9 cellular contexts compared by ENCODE assay signal in the genomic region with DNA sequence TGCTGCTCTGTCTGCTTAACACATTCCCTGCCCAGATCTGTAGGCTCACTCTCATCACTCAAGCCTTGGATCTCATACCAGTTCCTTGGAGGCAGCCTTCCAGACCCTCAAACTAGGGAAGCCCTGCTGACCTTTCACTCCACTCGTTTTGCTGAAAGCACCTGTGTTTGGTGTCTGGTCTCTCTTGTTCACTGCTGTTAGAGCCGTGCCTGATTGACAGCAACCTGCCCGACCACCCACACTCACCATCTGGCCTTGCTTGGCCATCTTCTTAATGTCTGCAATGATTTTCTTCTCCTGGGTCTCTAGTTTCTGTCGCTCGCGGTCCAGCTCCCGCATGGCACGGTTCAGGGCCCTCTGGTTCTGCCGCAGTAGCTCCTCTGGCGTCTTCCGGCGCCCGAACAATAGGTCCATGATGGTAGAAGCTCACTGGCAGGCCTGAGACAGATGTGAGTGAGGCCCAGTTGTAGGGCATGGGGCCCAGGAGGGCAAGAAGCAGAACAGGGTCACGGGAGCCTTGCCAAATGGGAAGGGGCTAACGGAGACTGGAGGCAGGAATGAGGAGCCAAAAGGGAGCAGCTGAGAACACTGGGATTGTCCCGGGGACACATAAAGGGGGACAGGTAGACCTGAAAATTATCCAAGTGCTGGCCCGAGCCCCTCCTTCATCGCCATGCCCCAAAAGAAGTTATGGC. TPM values are rescaled to one million over a fixed set of nuclear protein-coding genes. Genes with fewer than 3 reads are reported as not detected.
A peak's percentile ranks its signal among the peaks of the same experiment; 100 is the strongest.
DNase-seq lines count a peak whose midpoint lies in the region; ATAC-seq, FAIRE-seq and TF ChIP-seq lines count a peak whose summit lies in the region.
"Had no signal": no experiment of that assay in that cellular context is flagged by ENCODE, and none has a peak within 500 bp of the region (broad histone marks: within the 10 kb centered on the region; RNA-seq: fewer than 3 reads in every experiment).

No MANE protein-coding gene starts in this region.

- peak overlapping the region; percentile 48 to 97 (median 82) for H3K4me3 ChIP-seq in heart left ventricle
- peak overlapping the region; percentile 62 to 97 (median 81) for H3K4me3 ChIP-seq in breast epithelium
- H3K4me3 ChIP-seq in mesodermal cell (ENCODE audit: extremely low read depth, insufficient read depth, low read length, poor library complexity, severe bottlenecking): peak overlapping the region; percentile 62
- H3K4me3 ChIP-seq in vagina: peak overlapping the region; percentile 71 to 73

- H3K36me3 ChIP-seq in heart left ventricle (peaks cover 0 to 68% (median 58%) of the 10 kb centered on the region in 9 donors), breast epithelium (peaks cover 8% of the 10 kb centered on the region), mesodermal cell (ENCODE audit: control insufficient read depth, insufficient read depth, low read length) (peaks cover 66% of the 10 kb centered on the region), vagina (peaks cover 0 to 48% of the 10 kb centered on the region in 2 donors)

- H3K27me3 ChIP-seq in heart left ventricle (no peaks in the 10 kb centered on the region), breast epithelium (no peaks in the 10 kb centered on the region), vagina (no peaks in the 10 kb centered on the region)

- TF ChIP-seq CTCF in heart left ventricle (IDR thresholded peaks at IDR 0.05) (no peak), breast epithelium (IDR thresholded peaks at IDR 0.05) (no peak), vagina (IDR thresholded peaks at IDR 0.05) (no peak)

- H3K4me1 ChIP-seq in heart left ventricle (peaks cover 7 to 45% (median 35%) of the 10 kb centered on the region in 12 donors), breast epithelium (peaks cover 4 to 20% of the 10 kb centered on the region in 2 donors), mesodermal cell (ENCODE audit: control insufficient read depth, insufficient read depth, low read length, poor library complexity, severe bottlenecking) (peaks cover 21% of the 10 kb centered on the region), vagina (peaks cover 44% of the 10 kb centered on the region)

- H3K27ac ChIP-seq in heart left ventricle (peak overlapping the region; percentile 66 to 100 (median 94)), breast epithelium (peak overlapping the region; percentile 99 to 100), mesodermal cell (ENCODE audit: low read depth, low read length, severe bottlenecking) (peak overlapping the region; percentile 92), vagina (peak overlapping the region; percentile 96)

- ATAC-seq in heart left ventricle (no peak), Right ventricle myocardium superior (ENCODE audit: poor library complexity) (no peak)

- intact Hi-C loops in heart left ventricle (cut with DNase I) (no loop called here), Right ventricle myocardium superior (cut with DNase I) (no loop called here), breast epithelium (cut with DNase I; ENCODE audit: low total_unique reads) (no loop called here), vagina (cut with DNase I) (no loop called here)

- WGBS in heart left ventricle, 4 donors: 39 to 57% (median 41%) methylated on average over 18 of the region's 18 CpGs
- WGBS in mesodermal cell (ENCODE audit: insufficient coverage in 2 of 2), 2 experiments: 84% methylated on average over 18 of the region's 18 CpGs

- no peak for FAIRE-seq in RCC 7860 (lab: Jason Lieb, UNC)

- DNase-seq in heart left ventricle: peak in 1 of 5 donors; percentile 23
- no peak for DNase-seq in Right ventricle myocardium superior
- no peak for DNase-seq in breast epithelium (ENCODE audit: low spot score in 2 of 2)
- peak in 1 of 2 donors; percentile 88 for DNase-seq in vagina (ENCODE audit: extremely low spot score in 2 of 2)
- no peak for DNase-seq in NCI-H774 (lab: John Stamatoyannopoulos, UW)
- DNase-seq in RCC 7860 (ENCODE audit: low spot score): no peak
- no peak for DNase-seq in DMS 273 treated with DMSO at 0.1 percent for 48 hours (lab: John Stamatoyannopoulos, UW)
- DNase-seq: NCI-H2029 treated with DMSO at 0.1 percent for 48 hours had no signal

- H3K9me3 ChIP-seq in heart left ventricle (no peaks in the 10 kb centered on the region), breast epithelium (no peaks in the 10 kb centered on the region), mesodermal cell (ENCODE audit: control insufficient read depth, low read length) (no peaks in the 10 kb centered on the region), vagina (no peaks in the 10 kb centered on the region)

- TF ChIP-seq POLR2A in heart left ventricle (IDR thresholded peaks at IDR 0.05) (no peak), breast epithelium (IDR thresholded peaks at IDR 0.05) (no peak), vagina (IDR thresholded peaks at IDR 0.05) (no peak)

RNA-seq across cellular contexts. Expression of gene CHMP2A, which starts 1.0 kb away (rescaled TPM):
- total RNA-seq in heart left ventricle (100 to 1,000 TPM; 113 to 155 (median 129) TPM), Right ventricle myocardium superior (115 TPM), breast epithelium (100 to 1,000 TPM in 1 of 3 donors, 10 to 100 TPM in 2; 74.6 to 157 (median 92.8) TPM), vagina (76.4 TPM)
- 100 to 1,000 TPM; 192 to 266 TPM for polyA plus RNA-seq in heart left ventricle
- polyA plus RNA-seq in mesodermal cell (2013, experiment 1 of 2): 110 TPM
- polyA plus RNA-seq in mesodermal cell (2013, experiment 2 of 2): 90.4 TPM

RNA-seq across cellular contexts. Expression of gene UBE2M, which starts 4.5 kb away (rescaled TPM):
- 100 to 1,000 TPM in 6 of 9 donors, 10 to 100 TPM in 3; 35.3 to 139 (median 115) TPM for total RNA-seq in heart left ventricle
- polyA plus RNA-seq in heart left ventricle: 100 to 1,000 TPM in 1 of 2 donors, 10 to 100 TPM in 1; 64.7 to 114 TPM
- 116 TPM for total RNA-seq in Right ventricle myocardium superior
- 10 to 100 TPM; 19.0 to 21.3 (median 19.3) TPM for total RNA-seq in breast epithelium
- polyA plus RNA-seq in mesodermal cell (2013, experiment 1 of 2): 134 TPM
- 104 TPM for polyA plus RNA-seq in mesodermal cell (2013, experiment 2 of 2)
- 33.6 TPM for total RNA-seq in vagina

RNA-seq across cellular contexts. Expression of gene TRIM28, which starts 10.1 kb away (rescaled TPM):
- 100 to 1,000 TPM; 122 to 265 (median 163) TPM for total RNA-seq in heart left ventricle
- 100 to 1,000 TPM in 1 of 2 donors, 10 to 100 TPM in 1; 88.0 to 160 TPM for polyA plus RNA-seq in heart left ventricle
- 132 TPM for total RNA-seq in Right ventricle myocardium superior
- 100 to 1,000 TPM; 110 to 190 (median 173) TPM for total RNA-seq in breast epithelium
- polyA plus RNA-seq in mesodermal cell (2013, experiment 1 of 2): 590 TPM
- polyA plus RNA-seq in mesodermal cell (2013, experiment 2 of 2): 581 TPM
- total RNA-seq in vagina: 274 TPM

RNA-seq across cellular contexts. Expression of gene MZF1, which starts 19.2 kb away (rescaled TPM):
- total RNA-seq in heart left ventricle (10 to 100 TPM in 2 of 9 donors, 1 to 10 TPM in 7; 7.5 to 12.0 (median 9.1) TPM), Right ventricle myocardium superior (9.2 TPM), breast epithelium (10 to 100 TPM; 18.7 to 43.0 (median 30.2) TPM), vagina (32.2 TPM)
- 10 to 100 TPM in 1 of 2 donors, 1 to 10 TPM in 1; 6.2 to 12.5 TPM for polyA plus RNA-seq in heart left ventricle
- polyA plus RNA-seq in mesodermal cell (2013, experiment 1 of 2): 14.1 TPM
- 11.8 TPM for polyA plus RNA-seq in mesodermal cell (2013, experiment 2 of 2)

RNA-seq across cellular contexts. Expression of gene ZBTB45, which starts 34.3 kb away (rescaled TPM):
- total RNA-seq in heart left ventricle (10 to 100 TPM in 8 of 9 donors, 1 to 10 TPM in 1; 9.0 to 13.4 (median 10.5) TPM), Right ventricle myocardium superior (7.9 TPM), breast epithelium (1 to 10 TPM; 8.2 to 9.2 (median 8.6) TPM), vagina (14.0 TPM)
- polyA plus RNA-seq in heart left ventricle: 1 to 10 TPM; 6.9 to 9.2 TPM
- 18.0 TPM for polyA plus RNA-seq in mesodermal cell (2013, experiment 1 of 2)
- 13.4 TPM for polyA plus RNA-seq in mesodermal cell (2013, experiment 2 of 2)
